Comparison of ENCODE assay signal across 18 cellular contexts in the genomic region with DNA sequence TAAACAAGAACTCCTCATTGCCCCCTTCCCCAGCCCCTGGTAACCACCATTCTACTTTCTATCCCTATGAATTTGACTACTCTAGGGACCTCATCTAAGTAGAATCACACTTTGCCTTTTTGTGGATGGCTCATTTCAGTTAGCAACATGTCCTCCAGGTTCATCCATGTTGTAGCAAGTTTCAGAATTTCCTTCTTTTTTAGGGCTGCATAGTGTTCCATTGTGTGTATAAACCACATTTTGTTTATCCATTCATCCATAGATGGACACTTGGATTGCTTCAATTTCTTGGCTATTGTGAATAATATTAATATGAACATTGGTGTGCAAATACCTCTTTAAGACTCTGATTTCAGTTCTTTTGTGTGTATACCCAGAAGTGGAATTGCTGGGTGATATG. TPM values are rescaled to one million over a fixed set of nuclear protein-coding genes. Genes with fewer than 3 reads are reported as not detected.
DNase-seq lines count a peak whose midpoint lies in the region; ATAC-seq, FAIRE-seq and TF ChIP-seq lines count a peak whose summit lies in the region.
"Had no signal": no experiment of that assay in that cellular context is flagged by ENCODE, and none has a peak within 500 bp of the region (broad histone marks: within the 10 kb centered on the region; RNA-seq: fewer than 3 reads in every experiment).

No MANE protein-coding gene starts in this region.

- H3K36me3 Mint-ChIP-seq in CD8-positive, alpha-beta T cell = peaks cover 61% of the 10 kb centered on the region
- H3K36me3 Mint-ChIP-seq in IgD-negative memory B cell = peaks cover 3% of the 10 kb centered on the region

- no peak overlapping the region for H3K4me3 ChIP-seq in CD8-positive, alpha-beta T cell (ENCODE audit: low read depth, low read length)
- no peak overlapping the region for H3K4me3 ChIP-seq in K562
- H3K4me3 ChIP-seq: A549, GM23338, HAP-1 had no signal

- no peak for TF ChIP-seq POLR2A in K562 (conservative IDR thresholded peaks at IDR 0.05)

- no peak for TF ChIP-seq RAD21 in K562 (CRISPR knock-in tag; conservative IDR thresholded peaks at IDR 0.05 in 1 of 2, IDR thresholded peaks at IDR 0.05 in 1 of 2)

- no peaks in the 10 kb centered on the region for H3K9me1 ChIP-seq in K562 (ENCODE audit: control insufficient read depth, insufficient read depth, low read length)

- H3K4me3 Mint-ChIP-seq in CD8-positive, alpha-beta T cell = no peak overlapping the region
- H3K4me3 Mint-ChIP-seq in IgD-negative memory B cell = peak overlapping the region in 1 of 4 donors; percentile 30
- H3K4me3 Mint-ChIP-seq: GM23338, HFFc6 had no signal

- H3K9me3 ChIP-seq in CD8-positive, alpha-beta T cell (ENCODE audit: low read length) = no peaks in the 10 kb centered on the region
- H3K9me3 ChIP-seq in K562 (replicated peaks; ENCODE audit: control insufficient read depth, insufficient read depth, low read depth, low read length) = no peaks in the 10 kb centered on the region
- H3K9me3 ChIP-seq: A549, BE2C, HAP-1 had no signal

- H2AFZ ChIP-seq in K562 (ENCODE audit: low read depth, low read length) = no peak overlapping the region
- H2AFZ ChIP-seq: GM23338 had no signal

- H3K27me3 Mint-ChIP-seq in CD8-positive, alpha-beta T cell (ENCODE audit: low read depth) = no peaks in the 10 kb centered on the region
- H3K27me3 Mint-ChIP-seq in IgD-negative memory B cell = no peaks in the 10 kb centered on the region

- intact Hi-C loops in CD8-positive, alpha-beta T cell (cut with DNase I, micrococcal nuclease) = loop anchor here (10.0 kb wide), 1 partner anchor 1684 kb away; no protein-coding TSS in a partner anchor
- intact Hi-C loops in K562 (cut with micrococcal nuclease) = no loop called here

- BruUV-seq in K562 (replicated peaks; lab: Mats Ljungman, UMichigan) = no TSS peak

- peaks cover 7% of the 10 kb centered on the region; the same call in 1 of the 3 replicates for H3K79me2 ChIP-seq in K562 (ENCODE audit: control insufficient read depth, insufficient read depth, low read length)

- no peak for TF ChIP-seq CTCF in CD8-positive, alpha-beta T cell (IDR thresholded peaks at IDR 0.05)
- no peak for TF ChIP-seq CTCF in K562 (IDR thresholded peaks at IDR 0.05 in 2 of 3, conservative IDR thresholded peaks at IDR 0.05 in 1 of 3; ENCODE audit: insufficient read depth in 2 of 3, low read depth in 1 of 3, low read length in 3 of 3)

- H3K9me3 Mint-ChIP-seq in CD8-positive, alpha-beta T cell = no peaks in the 10 kb centered on the region
- H3K9me3 Mint-ChIP-seq in IgD-negative memory B cell = no peaks in the 10 kb centered on the region
- H3K9me3 Mint-ChIP-seq: GM23338, HFFc6 had no signal

- no peak for ATAC-seq in CD8-positive, alpha-beta T cell
- ATAC-seq in K562 (no peak), HG03521 (IDR thresholded peaks at IDR 0.05; ENCODE audit: unreplicated experiment) (no peak), GM19452 (IDR thresholded peaks at IDR 0.05; ENCODE audit: unreplicated experiment) (no peak)
- ATAC-seq: A549, GM23338 had no signal

- H3K4me1 ChIP-seq in CD8-positive, alpha-beta T cell (ENCODE audit: insufficient read depth, low read length) = peaks cover 27% of the 10 kb centered on the region
- peaks cover 16 to 17% of the 10 kb centered on the region in 2 experiments; a peak in 4 of 5 replicates for H3K4me1 ChIP-seq in K562 (replicated peaks in 1 of 2; ENCODE audit: control insufficient read depth in 2 of 2, insufficient read depth in 2 of 2, low read length in 2 of 2)

- no peak overlapping the region for H3K9ac ChIP-seq in K562 (ENCODE audit: insufficient read depth in 1 of 2, low read depth in 2 of 2, low read length in 2 of 2)
- H3K9ac ChIP-seq: KMS-11 had no signal

- H4K20me1 ChIP-seq in K562 (replicated peaks; ENCODE audit: control insufficient read depth, insufficient read depth, low read length) = no peaks in the 10 kb centered on the region

- in situ Hi-C loops in K562 (cut with MboI) = no loop called here

- no peak overlapping the region for H3K4me2 ChIP-seq in K562 (ENCODE audit: insufficient read depth, low read length)
- H3K4me2 ChIP-seq: A549, GM23338, KMS-11 had no signal

- peak overlapping the region; percentile 66 for H3K27ac Mint-ChIP-seq in CD8-positive, alpha-beta T cell
- H3K27ac Mint-ChIP-seq in IgD-negative memory B cell = peak overlapping the region in 2 of 3 donors; percentile 4 to 54
- H3K27ac Mint-ChIP-seq: GM23338, HFFc6 had no signal

- DNase-seq in CD8-positive, alpha-beta T cell = no peak
- DNase-seq in K562 (ENCODE audit: extremely low read depth in 1 of 4, low spot score in 3 of 4) (no peak), DMS79 (lab: John Stamatoyannopoulos, UW) (no peak)
- DNase-seq: BE2C, DMS79 treated with DMSO at 0.1 percent for 48 hours, EL, HFFc6 had no signal

- POLR2A ChIA-PET in CD8-positive, alpha-beta T cell (lab: Charles Lee) = interaction anchor here (11.3 kb wide), 1 partner anchor 16 kb away, joined by 143 read pairs; no protein-coding TSS in a partner anchor
- POLR2A ChIA-PET in K562 (lab: Yijun Ruan, JAX) = no interaction called here

- FAIRE-seq in K562 (lab: Jason Lieb, UNC) = no peak
- FAIRE-seq: A549, G401.6, GM12891 had no signal

- H3K36me3 ChIP-seq in CD8-positive, alpha-beta T cell (ENCODE audit: insufficient read depth, low read length) = peaks cover 25% of the 10 kb centered on the region
- H3K36me3 ChIP-seq in K562 (ENCODE audit: control insufficient read depth, insufficient read depth, low read length) = no peaks in the 10 kb centered on the region
- H3K36me3 ChIP-seq: BE2C, HAP-1 had no signal

- no peak for TF ChIP-seq EP300 in K562 (IDR thresholded peaks at IDR 0.05; ENCODE audit: low read length)

- H3K27ac ChIP-seq in CD8-positive, alpha-beta T cell (ENCODE audit: low read depth, low read length) = no peak overlapping the region
- H3K27ac ChIP-seq in K562 (ENCODE audit: extremely low read depth, low read depth, low read length) = no peak overlapping the region
- H3K27ac ChIP-seq: A549, KMS-11 had no signal

- CTCF ChIA-PET in CD8-positive, alpha-beta T cell (lab: Charles Lee) = interaction anchor here (1.0 to 7.5 kb wide), 2 partner anchors 12 to 25 kb away, joined by 3 to 74 read pairs; no protein-coding TSS in a partner anchor
- CTCF ChIA-PET in K562 (lab: Yijun Ruan, JAX; ENCODE audit: low intra/inter-chr PET ratio) = no interaction called here

- H3K27me3 ChIP-seq in CD8-positive, alpha-beta T cell (ENCODE audit: insufficient read depth, low read length) = no peaks in the 10 kb centered on the region
- H3K27me3 ChIP-seq in K562 (ENCODE audit: control insufficient read depth in 2 of 2, insufficient read depth in 2 of 2, low read length in 2 of 2) = no peaks in the 10 kb centered on the region
- H3K27me3 ChIP-seq: BE2C had no signal

- peaks cover 53% of the 10 kb centered on the region for H3K4me1 Mint-ChIP-seq in CD8-positive, alpha-beta T cell (ENCODE audit: low read depth)
- H3K4me1 Mint-ChIP-seq in IgD-negative memory B cell = peaks cover 12 to 32% (median 32%) of the 10 kb centered on the region in 3 donors

RNA-seq across cellular contexts. Expression of a gene that starts 4.8 kb away (rescaled TPM):
- total RNA-seq in CD8-positive, alpha-beta T cell = 10 to 100 TPM; 13.4 to 14.1 TPM
- polyA plus RNA-seq in IgD-negative memory B cell (22.0 TPM), K562 (2011; rRNA removed) (2.4 and 2.7 TPM in 2 replicates), K562 (2014; fragmentation: Illumina TruSeq; extraction: Trizol) (0.93 and 0.98 TPM in 2 replicates), K562 (2014; fragmentation: Nextera tagmentation; extraction: Ambion mirVana) (under 1 TPM; 0.62 to 0.69 TPM), K562 (2014; rRNA removed) (0.82 and 1.1 TPM in 2 replicates)
- 1.9 and 3.0 TPM in 2 replicates for total RNA-seq in K562 (2011; cell fraction: chromatin; rRNA removed; ENCODE audit: low replicate concordance)
- total RNA-seq in K562 (2011; cell fraction: nucleolus; rRNA removed) = 1.0 and 1.2 TPM in 2 replicates
- 2.5 TPM in 2 replicates for total RNA-seq in K562 (2011; cell fraction: nucleoplasm; rRNA removed)
- total RNA-seq in K562 (2014; rRNA removed) (0.94 and 1.8 TPM in 2 replicates), K562 (2014; rRNA removed; fragmentation: Illumina TruSeq; extraction: Trizol) (0.77 and 1.5 TPM in 2 replicates), K562 (2015; rRNA removed; fragmentation: Illumina TruSeq; extraction: Trizol) (0.76 and 1.5 TPM in 2 replicates), K562 (2021) (1.1 and 1.2 TPM in 2 replicates)
- 1.2 and 1.4 TPM in 2 replicates for polyA plus RNA-seq in K562 (2011; cell fraction: cytosol; rRNA removed)
- polyA plus RNA-seq in K562 (2011; cell fraction: nucleus; rRNA removed) = 3.3 and 4.5 TPM in 2 replicates
- polyA plus RNA-seq in K562 (2012) = 2.3 and 2.4 TPM in 2 replicates
- 0.88 and 1.7 TPM in 2 replicates for polyA minus RNA-seq in K562 (2011; rRNA and poly(A)+ RNA removed)
- not detected in 2 replicates for polyA minus RNA-seq in K562 (2011; cell fraction: cytosol; rRNA and poly(A)+ RNA removed)
- polyA minus RNA-seq in K562 (2011; cell fraction: nucleus; rRNA and poly(A)+ RNA removed) = 1.5 and 2.3 TPM in 2 replicates

RNA-seq across cellular contexts. Expression of a gene that starts 36.2 kb away (rescaled TPM):
- 1 to 10 TPM; 1.1 to 1.7 TPM for total RNA-seq in CD8-positive, alpha-beta T cell
- polyA plus RNA-seq in IgD-negative memory B cell (not detected), K562 (2011; rRNA removed) (0.04 and 0.07 TPM in 2 replicates), K562 (2014; fragmentation: Illumina TruSeq; extraction: Trizol) (0.06 and 0.15 TPM in 2 replicates), K562 (2014; fragmentation: Nextera tagmentation; extraction: Ambion mirVana) (under 1 TPM in 1 of 2 experiments, not detected in 1; 0.07 TPM), K562 (2014; rRNA removed) (0.05 and 0.09 TPM in 2 replicates)
- total RNA-seq in K562 (2011; cell fraction: chromatin; rRNA removed; ENCODE audit: low replicate concordance) = 0.30 and 0.48 TPM in 2 replicates
- total RNA-seq in K562 (2011; cell fraction: nucleolus; rRNA removed) = 0.13 and 0.17 TPM in 2 replicates
- total RNA-seq in K562 (2011; cell fraction: nucleoplasm; rRNA removed) = 0.44 and 0.53 TPM in 2 replicates
- total RNA-seq in K562 (2014; rRNA removed) (0.04 TPM in 1 of 2 replicates, not detected in the other), K562 (2014; rRNA removed; fragmentation: Illumina TruSeq; extraction: Trizol) (0.04 and 0.06 TPM in 2 replicates), K562 (2015; rRNA removed; fragmentation: Illumina TruSeq; extraction: Trizol) (0.11 and 0.15 TPM in 2 replicates), K562 (2021) (0.09 and 0.16 TPM in 2 replicates)
- polyA plus RNA-seq in K562 (2011; cell fraction: cytosol; rRNA removed) = 0.01 and 0.06 TPM in 2 replicates
- polyA plus RNA-seq in K562 (2011; cell fraction: nucleus; rRNA removed) = 0.40 and 0.91 TPM in 2 replicates
- polyA plus RNA-seq in K562 (2012) = 0.09 and 0.11 TPM in 2 replicates
- polyA minus RNA-seq in K562 (2011; rRNA and poly(A)+ RNA removed) = 0.07 and 0.21 TPM in 2 replicates
- polyA minus RNA-seq in K562 (2011; cell fraction: cytosol; rRNA and poly(A)+ RNA removed) = not detected in 2 replicates
- 0.13 and 0.33 TPM in 2 replicates for polyA minus RNA-seq in K562 (2011; cell fraction: nucleus; rRNA and poly(A)+ RNA removed)
- total RNA-seq: HFFc6 had no signal
- polyA plus RNA-seq: A549, AG04450, CD14-positive monocyte had no signal

RNA-seq across cellular contexts. Expression of a gene that starts 53.0 kb away (rescaled TPM):
- total RNA-seq in CD8-positive, alpha-beta T cell = not detected
- polyA plus RNA-seq in IgD-negative memory B cell = not detected
- not detected in 2 replicates for total RNA-seq in K562 (2011; cell fraction: chromatin; rRNA removed; ENCODE audit: low replicate concordance)
- not detected in 2 replicates for total RNA-seq in K562 (2011; cell fraction: nucleolus; rRNA removed)
- total RNA-seq in K562 (2011; cell fraction: nucleoplasm; rRNA removed) = not detected in 2 replicates
- not detected in 2 replicates for total RNA-seq in K562 (2014; rRNA removed)
- not detected in 2 replicates for total RNA-seq in K562 (2014; rRNA removed; fragmentation: Illumina TruSeq; extraction: Trizol)
- total RNA-seq in K562 (2015; rRNA removed; fragmentation: Illumina TruSeq; extraction: Trizol) = 0.19 TPM in 1 of 2 replicates, not detected in the other
- not detected in 2 replicates for total RNA-seq in K562 (2021)
- not detected in 2 replicates for polyA plus RNA-seq in K562 (2011; rRNA removed)
- not detected in 2 replicates for polyA plus RNA-seq in K562 (2011; cell fraction: cytosol; rRNA removed)
- not detected in 2 replicates for polyA plus RNA-seq in K562 (2011; cell fraction: nucleus; rRNA removed)
- 0.17 and 0.25 TPM in 2 replicates for polyA plus RNA-seq in K562 (2012)
- not detected in 2 replicates for polyA plus RNA-seq in K562 (2014; fragmentation: Illumina TruSeq; extraction: Trizol)
- not detected for polyA plus RNA-seq in K562 (2014; fragmentation: Nextera tagmentation; extraction: Ambion mirVana)
- not detected in 2 replicates for polyA plus RNA-seq in K562 (2014; rRNA removed)
- not detected in 2 replicates for polyA minus RNA-seq in K562 (2011; rRNA and poly(A)+ RNA removed)
- not detected in 2 replicates for polyA minus RNA-seq in K562 (2011; cell fraction: cytosol; rRNA and poly(A)+ RNA removed)
- not detected in 2 replicates for polyA minus RNA-seq in K562 (2011; cell fraction: nucleus; rRNA and poly(A)+ RNA removed)
- total RNA-seq: GM23338, HFFc6 had no signal
- polyA plus RNA-seq: A549, AG04450, CD14-positive monocyte, GM23338 had no signal
